ENCODE assay signal across 1 cellular context in genomic region chr17:3959921-3960601, GRCh38.
TF ChIP-seq lines count a peak whose summit lies in the region.

No MANE protein-coding gene starts in this region.

TF ChIP-seq in IMR-90, 13 proteins besides CTCF, POLR2A, EP300 and RAD21:
- TF ChIP-seq MAFK (IDR thresholded peaks at IDR 0.05; ENCODE audit: low read depth, low read length) = no peak
- TF ChIP-seq USF2 (IDR thresholded peaks at IDR 0.05; ENCODE audit: low read depth, low read length) = no peak
- TF ChIP-seq RFX5 (IDR thresholded peaks at IDR 0.05; ENCODE audit: low read depth, low read length) = no peak
- TF ChIP-seq FOS (IDR thresholded peaks at IDR 0.05; ENCODE audit: low read depth, low read length) = no peak
- no peak for TF ChIP-seq MAZ (IDR thresholded peaks at IDR 0.05; ENCODE audit: borderline replicate concordance, low read depth, low read length)
TF ChIP-seq in IMR-90: peak in this region for 0.
